In genomic region chr13:50015263-50015662, GRCh38 we compare ENCODE assay signal across 1 cellular context.
TF ChIP-seq lines count a peak whose summit lies in the region.

Gene KCNRG (plus strand): TSS chr13:50015444. CDS start chr13:50015494, 50 bp downstream.

TF ChIP-seq in WTC11, 78 proteins besides CTCF, POLR2A, EP300 and RAD21 (continued from another document):
- TF ChIP-seq, protein P1, sequence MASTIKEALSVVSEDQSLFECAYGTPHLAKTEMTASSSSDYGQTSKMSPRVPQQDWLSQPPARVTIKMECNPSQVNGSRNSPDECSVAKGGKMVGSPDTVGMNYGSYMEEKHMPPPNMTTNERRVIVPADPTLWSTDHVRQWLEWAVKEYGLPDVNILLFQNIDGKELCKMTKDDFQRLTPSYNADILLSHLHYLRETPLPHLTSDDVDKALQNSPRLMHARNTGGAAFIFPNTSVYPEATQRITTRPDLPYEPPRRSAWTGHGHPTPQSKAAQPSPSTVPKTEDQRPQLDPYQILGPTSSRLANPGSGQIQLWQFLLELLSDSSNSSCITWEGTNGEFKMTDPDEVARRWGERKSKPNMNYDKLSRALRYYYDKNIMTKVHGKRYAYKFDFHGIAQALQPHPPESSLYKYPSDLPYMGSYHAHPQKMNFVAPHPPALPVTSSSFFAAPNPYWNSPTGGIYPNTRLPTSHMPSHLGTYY (CRISPR knock-in tag; IDR thresholded peaks at IDR 0.05): no peak
- no peak for TF ChIP-seq RELA (CRISPR knock-in tag; IDR thresholded peaks at IDR 0.05; ENCODE audit: borderline replicate concordance)
- no peak for TF ChIP-seq SOX15 (CRISPR knock-in tag; IDR thresholded peaks at IDR 0.05)
- TF ChIP-seq, protein P2, sequence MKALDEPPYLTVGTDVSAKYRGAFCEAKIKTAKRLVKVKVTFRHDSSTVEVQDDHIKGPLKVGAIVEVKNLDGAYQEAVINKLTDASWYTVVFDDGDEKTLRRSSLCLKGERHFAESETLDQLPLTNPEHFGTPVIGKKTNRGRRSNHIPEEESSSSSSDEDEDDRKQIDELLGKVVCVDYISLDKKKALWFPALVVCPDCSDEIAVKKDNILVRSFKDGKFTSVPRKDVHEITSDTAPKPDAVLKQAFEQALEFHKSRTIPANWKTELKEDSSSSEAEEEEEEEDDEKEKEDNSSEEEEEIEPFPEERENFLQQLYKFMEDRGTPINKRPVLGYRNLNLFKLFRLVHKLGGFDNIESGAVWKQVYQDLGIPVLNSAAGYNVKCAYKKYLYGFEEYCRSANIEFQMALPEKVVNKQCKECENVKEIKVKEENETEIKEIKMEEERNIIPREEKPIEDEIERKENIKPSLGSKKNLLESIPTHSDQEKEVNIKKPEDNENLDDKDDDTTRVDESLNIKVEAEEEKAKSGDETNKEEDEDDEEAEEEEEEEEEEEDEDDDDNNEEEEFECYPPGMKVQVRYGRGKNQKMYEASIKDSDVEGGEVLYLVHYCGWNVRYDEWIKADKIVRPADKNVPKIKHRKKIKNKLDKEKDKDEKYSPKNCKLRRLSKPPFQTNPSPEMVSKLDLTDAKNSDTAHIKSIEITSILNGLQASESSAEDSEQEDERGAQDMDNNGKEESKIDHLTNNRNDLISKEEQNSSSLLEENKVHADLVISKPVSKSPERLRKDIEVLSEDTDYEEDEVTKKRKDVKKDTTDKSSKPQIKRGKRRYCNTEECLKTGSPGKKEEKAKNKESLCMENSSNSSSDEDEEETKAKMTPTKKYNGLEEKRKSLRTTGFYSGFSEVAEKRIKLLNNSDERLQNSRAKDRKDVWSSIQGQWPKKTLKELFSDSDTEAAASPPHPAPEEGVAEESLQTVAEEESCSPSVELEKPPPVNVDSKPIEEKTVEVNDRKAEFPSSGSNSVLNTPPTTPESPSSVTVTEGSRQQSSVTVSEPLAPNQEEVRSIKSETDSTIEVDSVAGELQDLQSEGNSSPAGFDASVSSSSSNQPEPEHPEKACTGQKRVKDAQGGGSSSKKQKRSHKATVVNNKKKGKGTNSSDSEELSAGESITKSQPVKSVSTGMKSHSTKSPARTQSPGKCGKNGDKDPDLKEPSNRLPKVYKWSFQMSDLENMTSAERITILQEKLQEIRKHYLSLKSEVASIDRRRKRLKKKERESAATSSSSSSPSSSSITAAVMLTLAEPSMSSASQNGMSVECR (CRISPR knock-in tag; IDR thresholded peaks at IDR 0.05; ENCODE audit: borderline replicate concordance): no peak
- TF ChIP-seq, protein P3, sequence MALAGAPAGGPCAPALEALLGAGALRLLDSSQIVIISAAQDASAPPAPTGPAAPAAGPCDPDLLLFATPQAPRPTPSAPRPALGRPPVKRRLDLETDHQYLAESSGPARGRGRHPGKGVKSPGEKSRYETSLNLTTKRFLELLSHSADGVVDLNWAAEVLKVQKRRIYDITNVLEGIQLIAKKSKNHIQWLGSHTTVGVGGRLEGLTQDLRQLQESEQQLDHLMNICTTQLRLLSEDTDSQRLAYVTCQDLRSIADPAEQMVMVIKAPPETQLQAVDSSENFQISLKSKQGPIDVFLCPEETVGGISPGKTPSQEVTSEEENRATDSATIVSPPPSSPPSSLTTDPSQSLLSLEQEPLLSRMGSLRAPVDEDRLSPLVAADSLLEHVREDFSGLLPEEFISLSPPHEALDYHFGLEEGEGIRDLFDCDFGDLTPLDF (CRISPR knock-in tag; IDR thresholded peaks at IDR 0.05): no peak
- no peak for TF ChIP-seq ZNF317 (CRISPR knock-in tag; IDR thresholded peaks at IDR 0.05; ENCODE audit: borderline replicate concordance, low read depth)
- no peak for TF ChIP-seq ZMAT4 (CRISPR knock-in tag; IDR thresholded peaks at IDR 0.05)
